In the genomic region with DNA sequence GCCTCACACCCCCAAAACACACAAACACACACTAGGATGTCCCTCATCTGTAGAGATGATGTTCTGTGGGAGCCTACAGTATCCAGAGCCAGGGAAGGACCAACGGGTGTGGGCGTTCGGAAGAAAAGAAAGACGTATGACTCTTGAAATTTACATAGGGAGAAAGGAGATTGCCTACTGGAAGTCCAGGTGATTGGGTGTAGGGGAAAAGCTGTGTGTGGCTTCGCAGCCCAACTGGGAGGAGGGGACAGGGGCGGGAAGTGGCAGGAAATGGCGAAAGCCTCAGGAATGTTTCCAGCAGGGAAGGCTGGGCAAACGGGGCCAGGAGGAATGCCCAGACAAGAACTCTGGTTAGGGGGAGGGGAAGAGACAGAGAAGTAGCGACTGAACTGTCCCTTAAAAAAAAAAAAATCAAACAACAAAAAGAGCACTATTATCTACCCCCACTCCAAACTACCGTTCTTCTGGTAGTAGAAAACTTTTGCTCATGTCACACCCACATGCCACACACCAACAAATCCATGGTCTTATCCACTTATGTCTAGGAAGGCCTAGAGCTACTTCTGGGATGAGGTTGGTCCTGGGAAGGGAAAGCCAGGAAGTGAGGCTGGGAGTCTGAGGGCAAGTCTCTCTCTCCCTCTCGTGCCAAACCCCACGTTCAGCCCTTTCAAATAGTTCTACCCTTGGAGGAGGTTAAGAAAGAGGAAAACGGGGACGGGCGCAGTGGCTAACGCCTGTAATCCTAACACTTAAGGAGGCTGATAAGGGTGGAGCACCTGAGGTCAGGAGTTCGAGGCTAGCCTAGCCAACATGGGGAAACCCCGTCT, we compare ENCODE assay signal across 7 cellular contexts. TPM values are rescaled to one million over a fixed set of nuclear protein-coding genes. Genes with fewer than 3 reads are reported as not detected.
DNase-seq lines count a peak whose midpoint lies in the region; TF ChIP-seq lines count a peak whose summit lies in the region.

No MANE protein-coding gene starts in this region.

- H4K20me1 ChIP-seq in fibroblast of lung (ENCODE audit: control insufficient read depth, extremely low read depth, insufficient read depth, low read length), result no peaks in the 10 kb centered on the region
- peaks cover 33% of the 10 kb centered on the region for H4K20me1 ChIP-seq in neural progenitor cell (ENCODE audit: low read depth)

- H3K9ac ChIP-seq in SK-N-MC (ENCODE audit: insufficient read length) (peak overlapping the region; percentile 43), fibroblast of lung (ENCODE audit: insufficient read depth, low read length) (peak overlapping the region; percentile 62), neural progenitor cell (no peak overlapping the region)

- H3K27ac ChIP-seq in SK-N-MC, result peak overlapping the region; percentile 99
- H3K27ac ChIP-seq in fibroblast of lung (ENCODE audit: insufficient read depth, low read length), result peak overlapping the region; percentile 94
- H3K27ac ChIP-seq in neural progenitor cell, result peak overlapping the region; percentile 88

- H3K4me3 ChIP-seq in SK-N-MC (peak overlapping the region; percentile 97), fibroblast of lung (replicated peaks in 1 of 4; ENCODE audit: control extremely low read depth in 1 of 4, insufficient read depth in 1 of 4, low read depth in 3 of 4, low read length in 4 of 4) (peak overlapping the region; percentile 40 to 85 (median 70)), neural progenitor cell (peak overlapping the region; percentile 64)

- TF ChIP-seq CTCF in fibroblast of lung (conservative IDR thresholded peaks at IDR 0.05 in 1 of 2, IDR thresholded peaks at IDR 0.05 in 1 of 2; ENCODE audit: low read depth in 1 of 2, low read length in 2 of 2) (no peak), neural progenitor cell (IDR thresholded peaks at IDR 0.05) (no peak)

- peaks cover 23% of the 10 kb centered on the region for H3K4me1 ChIP-seq in fibroblast of lung (ENCODE audit: control insufficient read depth, extremely low read depth, insufficient read depth, low read length)
- H3K4me1 ChIP-seq in neural progenitor cell, result peaks cover 46% of the 10 kb centered on the region

- H2AFZ ChIP-seq in fibroblast of lung (ENCODE audit: low read length) (no peak overlapping the region), neural progenitor cell (replicated peaks) (no peak overlapping the region)

- peaks cover 61% of the 10 kb centered on the region for H3K79me2 ChIP-seq in fibroblast of lung (ENCODE audit: control insufficient read depth, insufficient read depth, low read length)
- peaks cover 67% of the 10 kb centered on the region for H3K79me2 ChIP-seq in neural progenitor cell (ENCODE audit: low read depth)

- H3K9me3 Mint-ChIP-seq in neural progenitor cell, result no peaks in the 10 kb centered on the region

- peak; percentile 95 for DNase-seq in HCEC 1CT
- no peak for DNase-seq in SK-N-MC (ENCODE audit: low read depth, low spot score)
- peak; percentile 90 to 98 for DNase-seq in fibroblast of lung (ENCODE audit: low read depth in 2 of 2)
- DNase-seq in neural progenitor cell (ENCODE audit: low spot score), result peak; percentile 94
- no peak for DNase-seq in effector CD8-positive, alpha-beta T cell (lab: John Stamatoyannopoulos, UW)
- DNase-seq in stimulated activated CD4-positive, alpha-beta T cell treated with anti-CD3 and anti-CD28 coated beads, Interleukin-4, amount 100 ng/mL, for 24 hours, result no peak
- no peak for DNase-seq in NCI-H1417 (lab: John Stamatoyannopoulos, UW)

- peaks cover 44% of the 10 kb centered on the region for H3K4me1 Mint-ChIP-seq in neural progenitor cell

- peaks cover 6% of the 10 kb centered on the region for H3K36me3 Mint-ChIP-seq in neural progenitor cell

- peak overlapping the region; percentile 92 for H3K27ac Mint-ChIP-seq in neural progenitor cell

- peak overlapping the region; percentile 91 for H3K4me2 ChIP-seq in fibroblast of lung (ENCODE audit: extremely low read depth, insufficient read depth, low read length)
- H3K4me2 ChIP-seq in neural progenitor cell, result peak overlapping the region; percentile 70

- no peak overlapping the region for H3K4me3 Mint-ChIP-seq in neural progenitor cell

- no peaks in the 10 kb centered on the region for H3K27me3 ChIP-seq in fibroblast of lung (ENCODE audit: control insufficient read depth, insufficient read depth, low read length)
- H3K27me3 ChIP-seq in neural progenitor cell, result no peaks in the 10 kb centered on the region

- peaks cover 3% of the 10 kb centered on the region for H3K27me3 Mint-ChIP-seq in neural progenitor cell (ENCODE audit: insufficient read depth, low read depth)

- H3K9me3 ChIP-seq in SK-N-MC (ENCODE audit: low read depth, low read length) (no peaks in the 10 kb centered on the region), fibroblast of lung (ENCODE audit: control insufficient read depth, insufficient read depth, low read depth, low read length) (no peaks in the 10 kb centered on the region), neural progenitor cell (ENCODE audit: low read depth) (no peaks in the 10 kb centered on the region)

- H3K36me3 ChIP-seq in SK-N-MC (ENCODE audit: insufficient read depth, low read length) (peaks cover 20% of the 10 kb centered on the region), fibroblast of lung (ENCODE audit: control insufficient read depth, insufficient read depth, low read length) (peaks cover 6% of the 10 kb centered on the region), neural progenitor cell (peaks cover 2% of the 10 kb centered on the region)

- H3F3A ChIP-seq in neural progenitor cell (ENCODE audit: low read depth), result peaks cover 44% of the 10 kb centered on the region

RNA-seq across cellular contexts. Expression of a gene that starts 1.8 kb away (rescaled TPM):
- total RNA-seq in fibroblast of lung (23.9 and 40.3 TPM in 2 replicates), neural progenitor cell (ENCODE audit: low replicate concordance) (210 and 297 TPM in 2 replicates)
- polyA plus RNA-seq in fibroblast of lung, result 55.4 and 176 TPM in 2 replicates
- 38.8 and 114 TPM in 2 replicates for polyA plus RNA-seq in fibroblast of lung (2012)
- 4.0 and 38.8 TPM in 2 replicates for polyA minus RNA-seq in fibroblast of lung (ENCODE audit: low replicate concordance)

RNA-seq across cellular contexts. Expression of a gene that starts 2.2 kb away (rescaled TPM):
- total RNA-seq in fibroblast of lung (220 and 245 TPM in 2 replicates), neural progenitor cell (ENCODE audit: low replicate concordance) (69.0 and 86.5 TPM in 2 replicates)
- 277 and 289 TPM in 2 replicates for polyA plus RNA-seq in fibroblast of lung
- polyA plus RNA-seq in fibroblast of lung (2012), result 261 and 301 TPM in 2 replicates
- polyA minus RNA-seq in fibroblast of lung (ENCODE audit: low replicate concordance), result 433 and 499 TPM in 2 replicates

RNA-seq across cellular contexts. Expression of a gene that starts 10.4 kb away (rescaled TPM):
- total RNA-seq in fibroblast of lung (20.5 and 24.9 TPM in 2 replicates), neural progenitor cell (ENCODE audit: low replicate concordance) (19.3 and 47.4 TPM in 2 replicates)
- 11.8 and 20.1 TPM in 2 replicates for polyA plus RNA-seq in fibroblast of lung
- polyA plus RNA-seq in fibroblast of lung (2012), result 21.2 and 31.5 TPM in 2 replicates
- 25.3 and 47.5 TPM in 2 replicates for polyA minus RNA-seq in fibroblast of lung (ENCODE audit: low replicate concordance)

RNA-seq across cellular contexts. Expression of a gene that starts 11.1 kb away (rescaled TPM):
- total RNA-seq in fibroblast of lung, result 19.3 and 28.1 TPM in 2 replicates
- 15.3 and 17.4 TPM in 2 replicates for polyA plus RNA-seq in fibroblast of lung
- polyA plus RNA-seq in fibroblast of lung (2012), result 12.5 and 17.2 TPM in 2 replicates
- polyA minus RNA-seq in fibroblast of lung (ENCODE audit: low replicate concordance), result 18.3 and 28.6 TPM in 2 replicates
- total RNA-seq in neural progenitor cell (ENCODE audit: low replicate concordance), result 32.1 and 48.1 TPM in 2 replicates

RNA-seq across cellular contexts. Expression of a gene that starts 16.8 kb away (rescaled TPM):
- total RNA-seq in fibroblast of lung, result 106 and 113 TPM in 2 replicates
- 21.1 and 32.8 TPM in 2 replicates for polyA plus RNA-seq in fibroblast of lung
- 34.4 and 51.1 TPM in 2 replicates for polyA plus RNA-seq in fibroblast of lung (2012)
- 35.8 and 41.1 TPM in 2 replicates for polyA minus RNA-seq in fibroblast of lung (ENCODE audit: low replicate concordance)
- total RNA-seq in neural progenitor cell (ENCODE audit: low replicate concordance), result 21.4 and 64.0 TPM in 2 replicates

Comparison
In these comparisons a context has a peak if more than half of its experiments do, and no peak if none do; other contexts are left out.
1. DNase-seq: peak in HCEC 1CT (single experiment), fibroblast of lung (2 of 2) and neural progenitor cell (single experiment); none in SK-N-MC (single experiment), effector CD8-positive, alpha-beta T cell (single experiment), stimulated activated CD4-positive, alpha-beta T cell treated with anti-CD3 and anti-CD28 coated beads, Interleukin-4, amount 100 ng/mL, for 24 hours (single experiment) and NCI-H1417 (0 of 3).
2. Peak in every context shown above with its lines, with median percentiles within 50 percentile points of each other: H3K27ac ChIP-seq and H3K4me3 ChIP-seq.